In genomic region chr16:70508752-70509151, GRCh38 we compare ENCODE assay signal across 12 cellular contexts. TPM values are rescaled to one million over a fixed set of nuclear protein-coding genes. Genes with fewer than 3 reads are reported as not detected.
A peak's percentile ranks its signal among the peaks of the same experiment; 100 is the strongest.
DNase-seq lines count a peak whose midpoint lies in the region; ATAC-seq and TF ChIP-seq lines count a peak whose summit lies in the region.
"Had no signal": no experiment of that assay in that cellular context is flagged by ENCODE, and none has a peak within 500 bp of the region (broad histone marks: within the 10 kb centered on the region; RNA-seq: fewer than 3 reads in every experiment).

No MANE protein-coding gene starts in this region.

- CTCF ChIA-PET in activated CD8-positive, alpha-beta memory T cell treated with anti-CD3 and anti-CD28 coated beads, Interleukin-2, amount 10 ng/mL, durations not matched to agents 7 days and 5 days (lab: Charles Lee), result interaction anchor here (0.6 to 2.0 kb wide), 24 partner anchors 9 to 262 kb away, joined by 3 to 27 read pairs (median 4); partner anchors contain the start of genes COG4 and SF3B3

- H3K4me1 Mint-ChIP-seq in activated CD8-positive, alpha-beta memory T cell treated with anti-CD3 and anti-CD28 coated beads, Interleukin-2, amount 10 ng/mL, durations not matched to agents 7 days and 5 days, result peaks cover 9% of the 10 kb centered on the region

- H3K27ac Mint-ChIP-seq in activated CD8-positive, alpha-beta memory T cell treated with anti-CD3 and anti-CD28 coated beads, Interleukin-2, amount 10 ng/mL, durations not matched to agents 7 days and 5 days, result peak overlapping the region; percentile 78

- H3K36me3 Mint-ChIP-seq in activated CD8-positive, alpha-beta memory T cell treated with anti-CD3 and anti-CD28 coated beads, Interleukin-2, amount 10 ng/mL, durations not matched to agents 7 days and 5 days, result peaks cover 26% of the 10 kb centered on the region

- H3K4me3 ChIP-seq in NB4 (ENCODE audit: low read depth, low read length), result no peak overlapping the region
- H3K4me3 ChIP-seq: MG63, thoracic aorta had no signal

- in situ Hi-C loops in ACHN (cut with HindIII; ENCODE audit: low pct_ligation_motif_present, low pct_unique_long_range_greater_than_20kb, low sequenced_read_pairs), result no loop called here

- H3K27me3 Mint-ChIP-seq in activated CD8-positive, alpha-beta memory T cell treated with anti-CD3 and anti-CD28 coated beads, Interleukin-2, amount 10 ng/mL, durations not matched to agents 7 days and 5 days, result no peaks in the 10 kb centered on the region

- no peak overlapping the region for H3K4me3 Mint-ChIP-seq in activated CD8-positive, alpha-beta memory T cell treated with anti-CD3 and anti-CD28 coated beads, Interleukin-2, amount 10 ng/mL, durations not matched to agents 7 days and 5 days

- TF ChIP-seq POLR2A in NB4 (IDR thresholded peaks at IDR 0.05; ENCODE audit: extremely low read depth, insufficient read length), result no peak

- peak; percentile 27 for TF ChIP-seq CTCF in NB4 (IDR thresholded peaks at IDR 0.05; ENCODE audit: low read depth, low read length)

- H3K9me3 Mint-ChIP-seq in activated CD8-positive, alpha-beta memory T cell treated with anti-CD3 and anti-CD28 coated beads, Interleukin-2, amount 10 ng/mL, durations not matched to agents 7 days and 5 days (ENCODE audit: low read depth), result no peaks in the 10 kb centered on the region

- ATAC-seq in activated CD8-positive, alpha-beta memory T cell treated with anti-CD3 and anti-CD28 coated beads, Interleukin-2, amount 10 ng/mL, durations not matched to agents 7 days and 5 days, result peak; percentile 85
- ATAC-seq in HG02763 (IDR thresholded peaks at IDR 0.05; ENCODE audit: unreplicated experiment), result no peak

- DNase-seq in activated CD8-positive, alpha-beta memory T cell treated with anti-CD3 and anti-CD28 coated beads, Interleukin-2, amount 10 ng/mL, durations not matched to agents 7 days and 5 days, result no peak
- DNase-seq in activated CD8-positive, alpha-beta memory T cell treated with anti-CD3 and anti-CD28 coated beads for 24 hours, result no peak
- DNase-seq in NB4 (ENCODE audit: low read depth), result peak; percentile 60
- peak; percentile 18 for DNase-seq in central memory CD4-positive, alpha-beta T cell
- peak; percentile 22 for DNase-seq in renal cortical epithelial cell (ENCODE audit: low read depth)
- no peak for DNase-seq in NCI-H2227 (lab: John Stamatoyannopoulos, UW; ENCODE audit: unreplicated experiment)
- no peak for DNase-seq in ACHN
- DNase-seq: activated CD8-positive, alpha-beta memory T cell treated with anti-CD3 and anti-CD28 coated beads, Interleukin-2, amount 50 U/mL, for 48 hours; effector CD4-positive, alpha-beta T cell; MG63 had no signal

RNA-seq across cellular contexts. Expression of gene COG4, which starts 14.6 kb away (rescaled TPM):
- 10 to 100 TPM; 67.3 to 72.5 TPM for total RNA-seq in activated CD8-positive, alpha-beta memory T cell treated with anti-CD3 and anti-CD28 coated beads, Interleukin-2, amount 10 ng/mL, durations not matched to agents 7 days and 5 days
- total RNA-seq in renal cortical epithelial cell, result 71.1 and 82.1 TPM in 2 replicates

RNA-seq across cellular contexts. Expression of gene SF3B3, which starts 14.9 kb away (rescaled TPM):
- 100 to 1,000 TPM; 407 to 541 TPM for total RNA-seq in activated CD8-positive, alpha-beta memory T cell treated with anti-CD3 and anti-CD28 coated beads, Interleukin-2, amount 10 ng/mL, durations not matched to agents 7 days and 5 days
- total RNA-seq in renal cortical epithelial cell, result 79.2 and 136 TPM in 2 replicates

RNA-seq across cellular contexts. Expression of gene FCSK, which starts 54.4 kb away (rescaled TPM):
- 10 to 100 TPM; 17.8 to 20.9 TPM for total RNA-seq in activated CD8-positive, alpha-beta memory T cell treated with anti-CD3 and anti-CD28 coated beads, Interleukin-2, amount 10 ng/mL, durations not matched to agents 7 days and 5 days
- 20.1 and 26.0 TPM in 2 replicates for total RNA-seq in renal cortical epithelial cell

Comparison
In these comparisons a context has a peak if more than half of its experiments do, and no peak if none do; other contexts are left out.
1. DNase-seq: peak in NB4 (single experiment), central memory CD4-positive, alpha-beta T cell (single experiment) and renal cortical epithelial cell (single experiment); none in activated CD8-positive, alpha-beta memory T cell treated with anti-CD3 and anti-CD28 coated beads, Interleukin-2, amount 10 ng/mL, durations not matched to agents 7 days and 5 days (single experiment), activated CD8-positive, alpha-beta memory T cell treated with anti-CD3 and anti-CD28 coated beads for 24 hours (single experiment), NCI-H2227 (single experiment) and ACHN (single experiment).